9 cellular contexts compared by ENCODE assay signal in the genomic region with DNA sequence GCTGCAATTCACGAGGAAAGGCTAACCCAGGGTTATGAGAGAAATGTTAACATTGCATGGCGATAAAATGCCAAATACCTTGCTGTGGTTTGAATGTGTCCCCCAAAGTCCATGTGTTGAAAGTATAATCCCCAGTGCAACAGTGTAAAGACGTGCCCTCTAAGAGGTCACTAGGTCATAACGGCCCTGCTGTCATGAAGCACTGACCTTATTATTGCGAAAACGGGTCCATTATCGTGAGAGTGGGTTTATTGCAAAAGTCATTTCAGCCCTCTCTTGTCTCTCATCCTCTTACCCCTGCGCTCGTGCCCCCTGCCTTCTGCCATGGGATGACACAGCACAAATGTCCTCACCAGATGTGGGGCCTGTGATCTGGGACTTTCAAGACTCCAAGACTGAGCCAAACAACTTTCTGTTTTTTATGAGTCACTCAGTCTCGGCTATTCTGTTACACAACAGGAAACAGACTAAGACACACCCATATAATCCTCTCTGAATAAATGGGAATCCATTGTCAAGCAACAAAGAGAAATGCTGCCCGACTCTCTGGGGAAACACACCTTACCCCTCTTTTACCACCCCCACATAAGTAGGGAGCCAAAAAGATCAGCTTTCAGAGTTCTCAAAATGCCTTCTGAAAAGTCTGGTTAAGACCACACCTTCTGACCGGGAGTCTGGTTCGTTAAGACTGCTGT.
DNase-seq lines count a peak whose midpoint lies in the region; ATAC-seq, FAIRE-seq and TF ChIP-seq lines count a peak whose summit lies in the region.
"Had no signal": no experiment of that assay in that cellular context is flagged by ENCODE, and none has a peak within 500 bp of the region (broad histone marks: within the 10 kb centered on the region; RNA-seq: fewer than 3 reads in every experiment).

No MANE protein-coding gene starts in this region.

- no peak overlapping the region for H3K4me3 ChIP-seq in ascending aorta
- no peak overlapping the region for H3K4me3 ChIP-seq in kidney (ENCODE audit: low read length in 2 of 2)

- intact Hi-C loops in ascending aorta (cut with DNase I), result no loop called here
- intact Hi-C loops in kidney (cut with DNase I), result no loop called here

- no peak for TF ChIP-seq CTCF in ascending aorta (IDR thresholded peaks at IDR 0.05)
- no peak for TF ChIP-seq CTCF in kidney (IDR thresholded peaks at IDR 0.05; ENCODE audit: borderline replicate concordance, extremely low read depth, insufficient read depth)

- H3K4me1 ChIP-seq in ascending aorta, result no peaks in the 10 kb centered on the region
- H3K4me1 ChIP-seq in kidney (ENCODE audit: control insufficient read depth in 1 of 2, insufficient read depth in 1 of 2, low read depth in 1 of 2, low read length in 2 of 2), result peaks cover 0 to 3% of the 10 kb centered on the region in 2 donors

- no peak overlapping the region for H3K9ac ChIP-seq in kidney (ENCODE audit: low read length in 2 of 2)

- no peaks in the 10 kb centered on the region for H3K9me3 ChIP-seq in ascending aorta
- no peaks in the 10 kb centered on the region for H3K9me3 ChIP-seq in kidney (ENCODE audit: control insufficient read depth in 1 of 2, low read length in 2 of 2)

- ATAC-seq in HG02852 (IDR thresholded peaks at IDR 0.05; ENCODE audit: unreplicated experiment) (peak; percentile 57), SK-N-SH treated with all-trans-retinoic acid at 6 μM for 48 hours (peak; percentile 63; the same call in 1 of the 3 replicates), HG02759 (IDR thresholded peaks at IDR 0.05; ENCODE audit: unreplicated experiment) (no peak)

- H3K27ac ChIP-seq in ascending aorta (no peak overlapping the region), kidney (ENCODE audit: low read depth in 2 of 2, low read length in 2 of 2) (peak overlapping the region; percentile 51 to 59)

- DNase-seq in A172 (ENCODE audit: low spot score) (peak; percentile 90), ascending aorta (ENCODE audit: low spot score in 2 of 2) (peak; percentile 24 to 75), kidney (no peak), NCI-H526 treated with DMSO at 0.1 percent for 48 hours (lab: John Stamatoyannopoulos, UW) (no peak)
- peak; percentile 30 to 60 for DNase-seq in stimulated activated CD8-positive, alpha-beta memory T cell treated with anti-CD3 and anti-CD28 coated beads, Interleukin-7, amount 100 ng/mL, for 4 hours (ENCODE audit: low read depth in 2 of 2)

- H3K36me3 ChIP-seq in ascending aorta (no peaks in the 10 kb centered on the region), kidney (ENCODE audit: control insufficient read depth in 1 of 2, insufficient read depth in 2 of 2, low read length in 2 of 2) (no peaks in the 10 kb centered on the region)

- no peaks in the 10 kb centered on the region for H3K27me3 ChIP-seq in ascending aorta

- FAIRE-seq in kidney (lab: Jason Lieb, UNC), result no peak
- FAIRE-seq: G401.6 had no signal

TF ChIP-seq in SK-N-SH treated with all-trans-retinoic acid at 6 μM for 48 hours, 23 proteins besides CTCF, POLR2A, EP300 and RAD21:
- TF ChIP-seq ISL1 (CRISPR knock-in tag; IDR thresholded peaks at IDR 0.05) (no peak), CSDC2 (CRISPR knock-in tag; IDR thresholded peaks at IDR 0.05) (no peak), TCF4 (CRISPR knock-in tag; IDR thresholded peaks at IDR 0.05; ENCODE audit: borderline replicate concordance) (no peak)
- TF ChIP-seq, protein P1, sequence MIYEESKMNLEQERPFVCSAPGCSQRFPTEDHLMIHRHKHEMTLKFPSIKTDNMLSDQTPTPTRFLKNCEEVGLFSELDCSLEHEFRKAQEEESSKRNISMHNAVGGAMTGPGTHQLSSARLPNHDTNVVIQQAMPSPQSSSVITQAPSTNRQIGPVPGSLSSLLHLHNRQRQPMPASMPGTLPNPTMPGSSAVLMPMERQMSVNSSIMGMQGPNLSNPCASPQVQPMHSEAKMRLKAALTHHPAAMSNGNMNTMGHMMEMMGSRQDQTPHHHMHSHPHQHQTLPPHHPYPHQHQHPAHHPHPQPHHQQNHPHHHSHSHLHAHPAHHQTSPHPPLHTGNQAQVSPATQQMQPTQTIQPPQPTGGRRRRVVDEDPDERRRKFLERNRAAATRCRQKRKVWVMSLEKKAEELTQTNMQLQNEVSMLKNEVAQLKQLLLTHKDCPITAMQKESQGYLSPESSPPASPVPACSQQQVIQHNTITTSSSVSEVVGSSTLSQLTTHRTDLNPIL (CRISPR knock-in tag; IDR thresholded peaks at IDR 0.05; ENCODE audit: low read depth), result no peak
TF ChIP-seq in SK-N-SH treated with all-trans-retinoic acid at 6 μM for 48 hours: peak in this region for 0.

Comparison
In these comparisons a context has a peak if more than half of its experiments do, and no peak if none do; other contexts are left out.
1. DNase-seq: peak in A172 (single experiment), ascending aorta (2 of 2) and stimulated activated CD8-positive, alpha-beta memory T cell treated with anti-CD3 and anti-CD28 coated beads, Interleukin-7, amount 100 ng/mL, for 4 hours (2 of 2); none in kidney (single experiment) and NCI-H526 treated with DMSO at 0.1 percent for 48 hours (single experiment).
2. H3K27ac ChIP-seq: peak in kidney (2 of 2); none in ascending aorta (0 of 2).